In the genomic region with DNA sequence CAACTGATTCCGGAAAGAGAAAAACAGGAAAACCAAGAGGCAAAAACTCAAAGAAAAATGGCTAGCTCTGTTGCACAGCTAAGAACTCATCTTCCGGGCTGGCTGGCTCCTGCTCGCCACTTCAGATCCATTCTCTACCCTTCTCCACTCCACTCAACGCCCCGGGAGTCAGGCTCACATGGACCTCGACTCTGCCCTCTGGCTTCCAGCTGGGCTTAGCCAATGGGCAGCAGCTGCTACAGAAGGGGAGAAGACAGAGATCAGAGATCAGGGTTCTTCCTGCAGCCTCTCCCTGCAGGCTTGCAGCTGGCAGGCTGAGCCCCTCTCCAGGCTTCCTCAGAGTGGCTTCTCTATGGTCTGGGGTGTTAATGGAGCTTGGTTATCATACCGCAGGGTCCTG, we compare ENCODE assay signal across 2 cellular contexts.
A peak's percentile ranks its signal among the peaks of the same experiment; 100 is the strongest.
TF ChIP-seq lines count a peak whose summit lies in the region.

No MANE protein-coding gene starts in this region.

TF ChIP-seq in HepG2, 621 proteins besides CTCF, POLR2A, EP300 and RAD21:
- TF ChIP-seq, protein P1, sequence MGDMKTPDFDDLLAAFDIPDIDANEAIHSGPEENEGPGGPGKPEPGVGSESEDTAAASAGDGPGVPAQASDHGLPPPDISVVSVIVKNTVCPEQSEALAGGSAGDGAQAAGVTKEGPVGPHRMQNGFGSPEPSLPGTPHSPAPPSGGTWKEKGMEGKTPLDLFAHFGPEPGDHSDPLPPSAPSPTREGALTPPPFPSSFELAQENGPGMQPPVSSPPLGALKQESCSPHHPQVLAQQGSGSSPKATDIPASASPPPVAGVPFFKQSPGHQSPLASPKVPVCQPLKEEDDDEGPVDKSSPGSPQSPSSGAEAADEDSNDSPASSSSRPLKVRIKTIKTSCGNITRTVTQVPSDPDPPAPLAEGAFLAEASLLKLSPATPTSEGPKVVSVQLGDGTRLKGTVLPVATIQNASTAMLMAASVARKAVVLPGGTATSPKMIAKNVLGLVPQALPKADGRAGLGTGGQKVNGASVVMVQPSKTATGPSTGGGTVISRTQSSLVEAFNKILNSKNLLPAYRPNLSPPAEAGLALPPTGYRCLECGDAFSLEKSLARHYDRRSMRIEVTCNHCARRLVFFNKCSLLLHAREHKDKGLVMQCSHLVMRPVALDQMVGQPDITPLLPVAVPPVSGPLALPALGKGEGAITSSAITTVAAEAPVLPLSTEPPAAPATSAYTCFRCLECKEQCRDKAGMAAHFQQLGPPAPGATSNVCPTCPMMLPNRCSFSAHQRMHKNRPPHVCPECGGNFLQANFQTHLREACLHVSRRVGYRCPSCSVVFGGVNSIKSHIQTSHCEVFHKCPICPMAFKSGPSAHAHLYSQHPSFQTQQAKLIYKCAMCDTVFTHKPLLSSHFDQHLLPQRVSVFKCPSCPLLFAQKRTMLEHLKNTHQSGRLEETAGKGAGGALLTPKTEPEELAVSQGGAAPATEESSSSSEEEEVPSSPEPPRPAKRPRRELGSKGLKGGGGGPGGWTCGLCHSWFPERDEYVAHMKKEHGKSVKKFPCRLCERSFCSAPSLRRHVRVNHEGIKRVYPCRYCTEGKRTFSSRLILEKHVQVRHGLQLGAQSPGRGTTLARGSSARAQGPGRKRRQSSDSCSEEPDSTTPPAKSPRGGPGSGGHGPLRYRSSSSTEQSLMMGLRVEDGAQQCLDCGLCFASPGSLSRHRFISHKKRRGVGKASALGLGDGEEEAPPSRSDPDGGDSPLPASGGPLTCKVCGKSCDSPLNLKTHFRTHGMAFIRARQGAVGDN (CRISPR knock-in tag; IDR thresholded peaks at IDR 0.05), result no peak
- TF ChIP-seq HNF4A (CRISPR knock-in tag; IDR thresholded peaks at IDR 0.05), result peak; percentile 43
- TF ChIP-seq ZNF629 (CRISPR knock-in tag; conservative IDR thresholded peaks at IDR 0.05), result peak; percentile 70
- TF ChIP-seq EHMT2 (IDR thresholded peaks at IDR 0.05; ENCODE audit: borderline replicate concordance, low read depth, low read length), result no peak

TF ChIP-seq in WTC11, 78 proteins besides CTCF, POLR2A, EP300 and RAD21 (continued from another document):
- TF ChIP-seq ZNF232 (CRISPR knock-in tag; IDR thresholded peaks at IDR 0.05), result no peak
- TF ChIP-seq, protein P2, sequence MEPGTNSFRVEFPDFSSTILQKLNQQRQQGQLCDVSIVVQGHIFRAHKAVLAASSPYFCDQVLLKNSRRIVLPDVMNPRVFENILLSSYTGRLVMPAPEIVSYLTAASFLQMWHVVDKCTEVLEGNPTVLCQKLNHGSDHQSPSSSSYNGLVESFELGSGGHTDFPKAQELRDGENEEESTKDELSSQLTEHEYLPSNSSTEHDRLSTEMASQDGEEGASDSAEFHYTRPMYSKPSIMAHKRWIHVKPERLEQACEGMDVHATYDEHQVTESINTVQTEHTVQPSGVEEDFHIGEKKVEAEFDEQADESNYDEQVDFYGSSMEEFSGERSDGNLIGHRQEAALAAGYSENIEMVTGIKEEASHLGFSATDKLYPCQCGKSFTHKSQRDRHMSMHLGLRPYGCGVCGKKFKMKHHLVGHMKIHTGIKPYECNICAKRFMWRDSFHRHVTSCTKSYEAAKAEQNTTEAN (CRISPR knock-in tag; IDR thresholded peaks at IDR 0.05), result no peak
- TF ChIP-seq, protein P3, sequence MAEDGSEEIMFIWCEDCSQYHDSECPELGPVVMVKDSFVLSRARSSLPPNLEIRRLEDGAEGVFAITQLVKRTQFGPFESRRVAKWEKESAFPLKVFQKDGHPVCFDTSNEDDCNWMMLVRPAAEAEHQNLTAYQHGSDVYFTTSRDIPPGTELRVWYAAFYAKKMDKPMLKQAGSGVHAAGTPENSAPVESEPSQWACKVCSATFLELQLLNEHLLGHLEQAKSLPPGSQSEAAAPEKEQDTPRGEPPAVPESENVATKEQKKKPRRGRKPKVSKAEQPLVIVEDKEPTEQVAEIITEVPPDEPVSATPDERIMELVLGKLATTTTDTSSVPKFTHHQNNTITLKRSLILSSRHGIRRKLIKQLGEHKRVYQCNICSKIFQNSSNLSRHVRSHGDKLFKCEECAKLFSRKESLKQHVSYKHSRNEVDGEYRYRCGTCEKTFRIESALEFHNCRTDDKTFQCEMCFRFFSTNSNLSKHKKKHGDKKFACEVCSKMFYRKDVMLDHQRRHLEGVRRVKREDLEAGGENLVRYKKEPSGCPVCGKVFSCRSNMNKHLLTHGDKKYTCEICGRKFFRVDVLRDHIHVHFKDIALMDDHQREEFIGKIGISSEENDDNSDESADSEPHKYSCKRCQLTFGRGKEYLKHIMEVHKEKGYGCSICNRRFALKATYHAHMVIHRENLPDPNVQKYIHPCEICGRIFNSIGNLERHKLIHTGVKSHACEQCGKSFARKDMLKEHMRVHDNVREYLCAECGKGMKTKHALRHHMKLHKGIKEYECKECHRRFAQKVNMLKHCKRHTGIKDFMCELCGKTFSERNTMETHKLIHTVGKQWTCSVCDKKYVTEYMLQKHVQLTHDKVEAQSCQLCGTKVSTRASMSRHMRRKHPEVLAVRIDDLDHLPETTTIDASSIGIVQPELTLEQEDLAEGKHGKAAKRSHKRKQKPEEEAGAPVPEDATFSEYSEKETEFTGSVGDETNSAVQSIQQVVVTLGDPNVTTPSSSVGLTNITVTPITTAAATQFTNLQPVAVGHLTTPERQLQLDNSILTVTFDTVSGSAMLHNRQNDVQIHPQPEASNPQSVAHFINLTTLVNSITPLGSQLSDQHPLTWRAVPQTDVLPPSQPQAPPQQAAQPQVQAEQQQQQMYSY (CRISPR knock-in tag; IDR thresholded peaks at IDR 0.05), result no peak
- no peak for TF ChIP-seq SMAD3 (CRISPR knock-in tag; IDR thresholded peaks at IDR 0.05; ENCODE audit: borderline replicate concordance)
- TF ChIP-seq, protein P4, sequence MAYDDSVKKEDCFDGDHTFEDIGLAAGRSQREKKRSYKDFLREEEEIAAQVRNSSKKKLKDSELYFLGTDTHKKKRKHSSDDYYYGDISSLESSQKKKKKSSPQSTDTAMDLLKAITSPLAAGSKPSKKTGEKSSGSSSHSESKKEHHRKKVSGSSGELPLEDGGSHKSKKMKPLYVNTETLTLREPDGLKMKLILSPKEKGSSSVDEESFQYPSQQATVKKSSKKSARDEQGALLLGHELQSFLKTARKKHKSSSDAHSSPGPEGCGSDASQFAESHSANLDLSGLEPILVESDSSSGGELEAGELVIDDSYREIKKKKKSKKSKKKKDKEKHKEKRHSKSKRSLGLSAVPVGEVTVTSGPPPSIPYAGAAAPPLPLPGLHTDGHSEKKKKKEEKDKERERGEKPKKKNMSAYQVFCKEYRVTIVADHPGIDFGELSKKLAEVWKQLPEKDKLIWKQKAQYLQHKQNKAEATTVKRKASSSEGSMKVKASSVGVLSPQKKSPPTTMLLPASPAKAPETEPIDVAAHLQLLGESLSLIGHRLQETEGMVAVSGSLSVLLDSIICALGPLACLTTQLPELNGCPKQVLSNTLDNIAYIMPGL (CRISPR knock-in tag; IDR thresholded peaks at IDR 0.05), result no peak
- TF ChIP-seq, protein P5, sequence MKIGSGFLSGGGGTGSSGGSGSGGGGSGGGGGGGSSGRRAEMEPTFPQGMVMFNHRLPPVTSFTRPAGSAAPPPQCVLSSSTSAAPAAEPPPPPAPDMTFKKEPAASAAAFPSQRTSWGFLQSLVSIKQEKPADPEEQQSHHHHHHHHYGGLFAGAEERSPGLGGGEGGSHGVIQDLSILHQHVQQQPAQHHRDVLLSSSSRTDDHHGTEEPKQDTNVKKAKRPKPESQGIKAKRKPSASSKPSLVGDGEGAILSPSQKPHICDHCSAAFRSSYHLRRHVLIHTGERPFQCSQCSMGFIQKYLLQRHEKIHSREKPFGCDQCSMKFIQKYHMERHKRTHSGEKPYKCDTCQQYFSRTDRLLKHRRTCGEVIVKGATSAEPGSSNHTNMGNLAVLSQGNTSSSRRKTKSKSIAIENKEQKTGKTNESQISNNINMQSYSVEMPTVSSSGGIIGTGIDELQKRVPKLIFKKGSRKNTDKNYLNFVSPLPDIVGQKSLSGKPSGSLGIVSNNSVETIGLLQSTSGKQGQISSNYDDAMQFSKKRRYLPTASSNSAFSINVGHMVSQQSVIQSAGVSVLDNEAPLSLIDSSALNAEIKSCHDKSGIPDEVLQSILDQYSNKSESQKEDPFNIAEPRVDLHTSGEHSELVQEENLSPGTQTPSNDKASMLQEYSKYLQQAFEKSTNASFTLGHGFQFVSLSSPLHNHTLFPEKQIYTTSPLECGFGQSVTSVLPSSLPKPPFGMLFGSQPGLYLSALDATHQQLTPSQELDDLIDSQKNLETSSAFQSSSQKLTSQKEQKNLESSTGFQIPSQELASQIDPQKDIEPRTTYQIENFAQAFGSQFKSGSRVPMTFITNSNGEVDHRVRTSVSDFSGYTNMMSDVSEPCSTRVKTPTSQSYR (CRISPR knock-in tag; IDR thresholded peaks at IDR 0.05), result no peak
- no peak for TF ChIP-seq RELA (CRISPR knock-in tag; IDR thresholded peaks at IDR 0.05; ENCODE audit: borderline replicate concordance)
- TF ChIP-seq NR1H2 (CRISPR knock-in tag; IDR thresholded peaks at IDR 0.05), result no peak
- TF ChIP-seq MXD4 (CRISPR knock-in tag; IDR thresholded peaks at IDR 0.05; ENCODE audit: borderline replicate concordance), result no peak
- no peak for TF ChIP-seq ETV6 (CRISPR knock-in tag; IDR thresholded peaks at IDR 0.05)
TF ChIP-seq in WTC11: peak in this region for 0.
